ENCODE assay signal across 1 cellular context in the genomic region with DNA sequence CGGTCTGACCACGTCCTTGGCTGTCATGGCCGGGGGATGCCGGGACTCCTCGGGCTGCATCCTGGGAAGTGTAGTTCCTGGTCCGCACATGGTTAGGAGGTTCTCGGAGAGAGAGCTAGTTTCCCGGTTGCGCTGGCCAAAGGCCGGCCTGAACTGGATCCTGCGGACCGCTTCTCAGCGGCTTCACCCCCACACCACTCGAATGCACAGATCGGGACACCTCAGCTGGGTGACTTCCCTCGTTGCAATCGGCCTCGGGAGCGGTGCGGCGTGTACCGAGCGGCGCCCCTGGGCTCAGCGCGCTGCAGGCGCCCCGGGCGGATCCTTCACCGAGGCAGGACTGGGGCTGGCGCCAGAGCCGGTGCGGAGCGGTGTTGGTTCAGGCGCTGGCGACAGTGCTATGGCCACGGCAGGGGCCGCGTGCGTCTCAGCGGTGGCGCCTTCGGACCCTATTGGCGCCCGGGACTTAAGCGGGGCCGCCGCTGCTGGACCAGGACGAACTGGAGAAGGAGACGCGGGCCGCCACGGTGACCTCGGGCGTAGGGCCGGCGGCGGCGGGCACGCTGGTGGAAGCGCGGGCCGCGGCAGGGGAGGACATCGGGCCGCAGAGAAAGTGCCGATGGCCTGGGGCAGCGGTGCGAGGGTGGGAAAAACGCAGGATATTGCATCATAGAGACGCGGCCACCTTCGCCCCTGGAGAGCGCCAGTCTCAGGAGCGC.
TF ChIP-seq lines count a peak whose summit lies in the region.

No MANE protein-coding gene starts in this region.

TF ChIP-seq in A549, 52 proteins besides CTCF, POLR2A, EP300 and RAD21 (continued from another document):
- TF ChIP-seq HOXB13 (CRISPR knock-in tag; IDR thresholded peaks at IDR 0.05; ENCODE audit: low read depth) (no peak), HOXA7 (CRISPR knock-in tag; IDR thresholded peaks at IDR 0.05) (0 out of 2 replicates have a peak, but pooled peaks have one; percentile 16), TP53 (CRISPR knock-in tag; IDR thresholded peaks at IDR 0.05) (0 out of 2 replicates have a peak, but pooled peaks have one; percentile 38), MYC (IDR thresholded peaks at IDR 0.05; ENCODE audit: borderline replicate concordance, low read length) (peak; percentile 91; the same call in 1 of the 2 replicates), RNF2 (IDR thresholded peaks at IDR 0.05; ENCODE audit: borderline replicate concordance, low read depth) (no peak; the same call in 1 of the 2 replicates), FOSB (CRISPR knock-in tag; IDR thresholded peaks at IDR 0.05) (no peak), CBX8 (IDR thresholded peaks at IDR 0.05) (no peak), HEYL (CRISPR knock-in tag; IDR thresholded peaks at IDR 0.05) (no peak), RARB (CRISPR knock-in tag; IDR thresholded peaks at IDR 0.05) (0 out of 2 replicates have a peak, but pooled peaks have one; percentile 27), PBX3 (IDR thresholded peaks at IDR 0.05) (peak; percentile 67), JUN (IDR thresholded peaks at IDR 0.05) (peak; percentile 89 to 97; a peak in 4 of 5 replicates), GATA3 (IDR thresholded peaks at IDR 0.05; ENCODE audit: borderline replicate concordance) (peak; percentile 50; the same call in 1 of the 2 replicates), ESRRA (IDR thresholded peaks at IDR 0.05; ENCODE audit: borderline replicate concordance, low read length) (no peak), CBX2 (IDR thresholded peaks at IDR 0.05; ENCODE audit: borderline replicate concordance, low read depth) (no peak), RCOR1 (IDR thresholded peaks at IDR 0.05; ENCODE audit: low read depth, low read length) (no peak), KDM1A (IDR thresholded peaks at IDR 0.05; ENCODE audit: low read depth) (no peak), ZSCAN20 (CRISPR knock-in tag; IDR thresholded peaks at IDR 0.05) (no peak), NFE2L2 (conservative IDR thresholded peaks at IDR 0.05; ENCODE audit: low read length) (no peak), MAFK (IDR thresholded peaks at IDR 0.05; ENCODE audit: partially characterized antibody) (no peak), ZFP36 (IDR thresholded peaks at IDR 0.05; ENCODE audit: borderline replicate concordance, partially characterized antibody) (no peak), EHMT2 (IDR thresholded peaks at IDR 0.05; ENCODE audit: low read depth) (no peak), CHD4 (IDR thresholded peaks at IDR 0.05; ENCODE audit: borderline replicate concordance) (no peak), KDM5A (IDR thresholded peaks at IDR 0.05) (no peak), JUNB (IDR thresholded peaks at IDR 0.05) (no peak), CEBPB (IDR thresholded peaks at IDR 0.05) (peak; percentile 43 to 79; a peak in 2 of 4 replicates)
- TF ChIP-seq, protein P1, sequence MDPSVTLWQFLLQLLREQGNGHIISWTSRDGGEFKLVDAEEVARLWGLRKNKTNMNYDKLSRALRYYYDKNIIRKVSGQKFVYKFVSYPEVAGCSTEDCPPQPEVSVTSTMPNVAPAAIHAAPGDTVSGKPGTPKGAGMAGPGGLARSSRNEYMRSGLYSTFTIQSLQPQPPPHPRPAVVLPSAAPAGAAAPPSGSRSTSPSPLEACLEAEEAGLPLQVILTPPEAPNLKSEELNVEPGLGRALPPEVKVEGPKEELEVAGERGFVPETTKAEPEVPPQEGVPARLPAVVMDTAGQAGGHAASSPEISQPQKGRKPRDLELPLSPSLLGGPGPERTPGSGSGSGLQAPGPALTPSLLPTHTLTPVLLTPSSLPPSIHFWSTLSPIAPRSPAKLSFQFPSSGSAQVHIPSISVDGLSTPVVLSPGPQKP (IDR thresholded peaks at IDR 0.05; ENCODE audit: low read depth, low read length): no peak
- TF ChIP-seq, protein P2, sequence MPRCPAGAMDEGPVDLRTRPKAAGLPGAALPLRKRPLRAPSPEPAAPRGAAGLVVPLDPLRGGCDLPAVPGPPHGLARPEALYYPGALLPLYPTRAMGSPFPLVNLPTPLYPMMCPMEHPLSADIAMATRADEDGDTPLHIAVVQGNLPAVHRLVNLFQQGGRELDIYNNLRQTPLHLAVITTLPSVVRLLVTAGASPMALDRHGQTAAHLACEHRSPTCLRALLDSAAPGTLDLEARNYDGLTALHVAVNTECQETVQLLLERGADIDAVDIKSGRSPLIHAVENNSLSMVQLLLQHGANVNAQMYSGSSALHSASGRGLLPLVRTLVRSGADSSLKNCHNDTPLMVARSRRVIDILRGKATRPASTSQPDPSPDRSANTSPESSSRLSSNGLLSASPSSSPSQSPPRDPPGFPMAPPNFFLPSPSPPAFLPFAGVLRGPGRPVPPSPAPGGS (IDR thresholded peaks at IDR 0.05): peak; percentile 66; the same call in 2 of the 3 replicates
- TF ChIP-seq, protein P3, sequence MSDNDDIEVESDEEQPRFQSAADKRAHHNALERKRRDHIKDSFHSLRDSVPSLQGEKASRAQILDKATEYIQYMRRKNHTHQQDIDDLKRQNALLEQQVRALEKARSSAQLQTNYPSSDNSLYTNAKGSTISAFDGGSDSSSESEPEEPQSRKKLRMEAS (IDR thresholded peaks at IDR 0.05): peak; percentile 75
